21 cellular contexts compared by ENCODE assay signal in the genomic region with DNA sequence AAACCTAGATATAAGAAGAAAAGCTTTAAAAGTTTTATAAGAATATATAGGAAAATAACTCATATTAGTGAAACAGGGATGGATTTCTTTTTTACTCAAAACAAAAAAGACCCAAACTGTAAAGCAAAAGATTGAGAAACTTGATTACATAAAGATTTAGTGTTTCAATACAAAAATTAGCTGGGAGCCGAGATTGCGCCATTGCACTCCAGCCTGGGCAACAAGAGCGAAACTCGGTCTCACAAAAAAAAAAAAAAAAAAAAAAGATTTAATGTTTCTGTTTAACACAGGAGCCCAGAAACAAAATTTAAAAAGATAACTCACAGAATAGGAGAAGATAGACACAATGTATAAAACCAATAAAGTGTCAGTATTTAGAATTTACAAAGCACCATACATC.
"Had no signal": no experiment of that assay in that cellular context is flagged by ENCODE, and none has a peak within 500 bp of the region (broad histone marks: within the 10 kb centered on the region; RNA-seq: fewer than 3 reads in every experiment).

No MANE protein-coding gene starts in this region.

- H3K27ac ChIP-seq: body of pancreas, colonic mucosa, esophagus muscularis mucosa, foreskin keratinocyte, parathyroid adenoma had no signal

- H3K79me2 ChIP-seq: parathyroid adenoma had no signal

- H3K4me1 ChIP-seq: body of pancreas, colonic mucosa, esophagus muscularis mucosa, foreskin keratinocyte, parathyroid adenoma had no signal

- H2AFZ ChIP-seq: parathyroid adenoma had no signal

- ATAC-seq: activated naive CD4-positive, alpha-beta T cell treated with anti-CD3 and anti-CD28 coated beads, Interleukin-2, amount 50 U/mL, for 72 hours; body of pancreas; foreskin keratinocyte; WTC11 had no signal

- H3K4me3 ChIP-seq: body of pancreas, colonic mucosa, esophagus muscularis mucosa had no signal

- H3K36me3 ChIP-seq: colonic mucosa, esophagus muscularis mucosa had no signal

- H3K9me3 ChIP-seq: body of pancreas, colonic mucosa, esophagus muscularis mucosa had no signal

- H3K9ac ChIP-seq: parathyroid adenoma had no signal

- FAIRE-seq: TTC549 had no signal

- DNase-seq: activated CD4-positive, alpha-beta memory T cell treated with anti-CD3 and anti-CD28 coated beads, Interleukin-2, amount 10 ng/mL, durations not matched to agents 7 days and 5 days; activated CD4-positive, alpha-beta T cell treated with anti-CD3 and anti-CD28 coated beads for 4 hours; activated T-cell treated with anti-CD3 and anti-CD28 coated beads, Interleukin-2, amount 50 U/mL, for 24 hours; amygdala; body of pancreas; caudate nucleus; colonic mucosa; foreskin keratinocyte; immature natural killer cell; naive B cell; retina; stimulated activated CD4-positive, alpha-beta T cell treated with anti-CD3 and anti-CD28 coated beads, Interleukin-4, amount 100 ng/mL, for 1 hour; stimulated activated naive CD4-positive, alpha-beta T cell; substantia nigra; SW 1271; trophoblast cell had no signal

- H3K27me3 ChIP-seq: body of pancreas, colonic mucosa, esophagus muscularis mucosa, foreskin keratinocyte had no signal
